ENCODE assay signal across 9 cellular contexts in the genomic region with DNA sequence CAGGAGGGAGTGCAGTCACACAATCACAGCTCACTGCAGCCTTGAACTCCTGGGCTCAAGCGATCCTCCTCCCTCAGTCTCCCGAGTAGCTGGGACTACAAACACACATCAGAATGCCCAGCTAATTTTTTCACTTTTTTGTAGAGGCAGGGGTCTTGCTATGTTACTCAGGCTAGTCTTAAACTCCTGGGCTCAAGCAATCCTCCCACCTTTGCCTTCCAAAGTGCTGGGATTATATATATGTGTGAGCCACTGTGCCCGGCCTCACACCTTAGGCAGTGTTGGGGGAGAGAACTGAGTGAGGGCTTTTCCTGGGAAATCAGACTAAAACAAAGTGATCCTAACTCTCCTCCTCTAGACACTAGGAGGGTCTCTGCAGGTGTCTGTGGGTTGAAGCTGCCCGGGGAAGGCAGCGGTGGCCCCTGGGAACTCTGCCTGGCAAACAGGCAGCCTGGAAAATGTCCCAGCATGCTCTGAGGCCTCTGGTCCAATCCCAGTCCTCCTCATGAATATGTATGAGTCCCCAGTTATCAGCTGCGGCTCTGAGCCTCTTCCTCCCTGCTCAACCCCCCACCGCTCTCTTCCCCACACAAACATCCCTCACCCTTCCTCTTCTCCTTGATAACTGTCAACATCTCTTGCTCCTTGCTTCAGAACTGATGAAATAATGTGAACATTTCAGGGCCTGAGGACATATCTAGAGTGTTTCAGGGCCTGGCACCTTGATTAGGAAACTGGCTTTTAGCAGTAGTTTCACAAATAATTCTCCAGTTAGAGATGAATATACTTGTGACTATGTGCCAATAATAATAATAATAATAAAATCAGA. TPM values are rescaled to one million over a fixed set of nuclear protein-coding genes. Genes with fewer than 3 reads are reported as not detected.
DNase-seq lines count a peak whose midpoint lies in the region; ATAC-seq and TF ChIP-seq lines count a peak whose summit lies in the region.
"Had no signal": no experiment of that assay in that cellular context is flagged by ENCODE, and none has a peak within 500 bp of the region (broad histone marks: within the 10 kb centered on the region; RNA-seq: fewer than 3 reads in every experiment).

No MANE protein-coding gene starts in this region.

- no TSS peak for BruUV-seq in IMR-90 (replicated peaks; lab: Mats Ljungman, UMichigan)

- H3K4me1 ChIP-seq in DOHH2 (ENCODE audit: control insufficient read depth, low read length) (peaks cover 19% of the 10 kb centered on the region), IMR-90 (ENCODE audit: control insufficient read depth, insufficient read depth, low read length) (peaks cover 15% of the 10 kb centered on the region), duodenal mucosa (ENCODE audit: control insufficient read depth in 1 of 2, insufficient read depth in 2 of 2, low read length in 2 of 2) (peaks cover 3 to 9% of the 10 kb centered on the region in 2 donors), thyroid gland (peaks cover 0 to 6% of the 10 kb centered on the region in 2 donors)

- CTCF ChIA-PET in IMR-90 (lab: Yijun Ruan, JAX), result no interaction called here

- peak overlapping the region; percentile 75; the same call in 1 of the 2 replicates for H3K4ac ChIP-seq in IMR-90 (ENCODE audit: low read depth, low read length)

- peak overlapping the region; percentile 86 for H4K5ac ChIP-seq in IMR-90 (ENCODE audit: low read depth, low read length)

- peak overlapping the region; percentile 59 for H4K91ac ChIP-seq in IMR-90 (ENCODE audit: insufficient read depth, low read depth, low read length)

- H2AK9ac ChIP-seq in IMR-90 (replicated peaks; ENCODE audit: low read depth, low read length, poor library complexity), result no peak overlapping the region

- peak overlapping the region; percentile 84 for H2BK120ac ChIP-seq in IMR-90 (ENCODE audit: low read depth, low read length)

- H3K9ac ChIP-seq in IMR-90 (ENCODE audit: low read depth, low read length), result no peak overlapping the region
- peak overlapping the region; percentile 40 to 45 for H3K9ac ChIP-seq in duodenal mucosa (ENCODE audit: low read depth in 1 of 2, low read length in 2 of 2)

- H2AK5ac ChIP-seq in IMR-90 (ENCODE audit: low read depth, low read length), result peak overlapping the region; percentile 66

- H3K18ac ChIP-seq in IMR-90 (ENCODE audit: low read depth, low read length), result peak overlapping the region; percentile 84

- no peaks in the 10 kb centered on the region for H3K36me3 Mint-ChIP-seq in stimulated activated memory B cell treated with anti-CD40 and anti-IgM and Interleukin-4, amounts not matched to agents 10 μg/mL and 1 μg/mL and 100 μg/mL, for 72 hours

- in situ Hi-C loops in IMR-90 (cut with MboI; ENCODE audit: low sequenced_read_pairs), result no loop called here

- peak; percentile 92 for ATAC-seq in IMR-90 (ENCODE audit: low read depth)
- ATAC-seq in GM19463 (IDR thresholded peaks at IDR 0.05; ENCODE audit: unreplicated experiment), result no peak
- ATAC-seq in stimulated activated memory B cell treated with anti-CD40 and anti-IgM and Interleukin-4, amounts not matched to agents 10 μg/mL and 1 μg/mL and 100 μg/mL, for 72 hours, result no peak

- peak overlapping the region; percentile 81; the same call in 1 of the 2 replicates for H2BK20ac ChIP-seq in IMR-90 (ENCODE audit: low read depth, low read length)

- H3K79me1 ChIP-seq in IMR-90 (ENCODE audit: low read depth in 1 of 2, low read length in 2 of 2), result peaks cover 0 to 4% of the 10 kb centered on the region in 2 experiments; a peak in 1 of 4 replicates

- H3K27me3 Mint-ChIP-seq in stimulated activated memory B cell treated with anti-CD40 and anti-IgM and Interleukin-4, amounts not matched to agents 10 μg/mL and 1 μg/mL and 100 μg/mL, for 72 hours, result no peaks in the 10 kb centered on the region

- H3K4me3 Mint-ChIP-seq in stimulated activated memory B cell treated with anti-CD40 and anti-IgM and Interleukin-4, amounts not matched to agents 10 μg/mL and 1 μg/mL and 100 μg/mL, for 72 hours, result no peak overlapping the region

- no peak for TF ChIP-seq RAD21 in IMR-90 (IDR thresholded peaks at IDR 0.05; ENCODE audit: low read length)

- 0 out of 2 replicates have a peak overlapping the region, but pooled peaks have one; percentile 32 for H3K56ac ChIP-seq in IMR-90 (ENCODE audit: extremely low read depth, insufficient read depth, low read length)

- no peak overlapping the region for H3K27ac ChIP-seq in DOHH2 (ENCODE audit: low read depth, low read length)
- peak overlapping the region; percentile 84; the same call in 1 of the 2 replicates for H3K27ac ChIP-seq in IMR-90 (ENCODE audit: insufficient read depth, low read length)
- H3K27ac ChIP-seq in duodenal mucosa (ENCODE audit: low read depth, low read length), result no peak overlapping the region
- peak overlapping the region in 1 of 3 donors; percentile 35 for H3K27ac ChIP-seq in thyroid gland
- H3K27ac ChIP-seq: SJSA1 had no signal

- H3K4me1 Mint-ChIP-seq in stimulated activated memory B cell treated with anti-CD40 and anti-IgM and Interleukin-4, amounts not matched to agents 10 μg/mL and 1 μg/mL and 100 μg/mL, for 72 hours, result peaks cover 14% of the 10 kb centered on the region

- peak overlapping the region; percentile 80 for H2BK5ac ChIP-seq in IMR-90 (ENCODE audit: low read depth, low read length, poor library complexity, severe bottlenecking)

- H4K20me1 ChIP-seq in DOHH2 (ENCODE audit: control insufficient read depth, insufficient read depth, low read depth, low read length) (no peaks in the 10 kb centered on the region), IMR-90 (ENCODE audit: insufficient read depth, low read length) (no peaks in the 10 kb centered on the region)

- 0 out of 2 replicates have a peak overlapping the region, but pooled peaks have one; percentile 30 for H3K23ac ChIP-seq in IMR-90 (ENCODE audit: low read depth, low read length)

- H3F3A ChIP-seq in DOHH2 (ENCODE audit: control insufficient read depth, insufficient read depth), result peaks cover 2% of the 10 kb centered on the region; the same call in 1 of the 2 replicates

- H4K8ac ChIP-seq in IMR-90 (ENCODE audit: low read depth in 2 of 2, low read length in 2 of 2), result peak overlapping the region; percentile 61 to 94

- TF ChIP-seq CTCF in DOHH2 (IDR thresholded peaks at IDR 0.05; ENCODE audit: low read depth, low read length, poor library complexity, severe bottlenecking), result no peak
- no peak for TF ChIP-seq CTCF in IMR-90 (conservative IDR thresholded peaks at IDR 0.05; ENCODE audit: low read depth, low read length)
- TF ChIP-seq CTCF in thyroid gland (IDR thresholded peaks at IDR 0.05), result no peak

- peak overlapping the region; percentile 82 for H3K14ac ChIP-seq in IMR-90 (replicated peaks; ENCODE audit: low read depth, low read length)

- peaks cover 2% of the 10 kb centered on the region; the same call in 1 of the 2 replicates for H3K27me3 ChIP-seq in DOHH2 (ENCODE audit: control insufficient read depth, low read length)
- no peaks in the 10 kb centered on the region for H3K27me3 ChIP-seq in IMR-90 (ENCODE audit: control insufficient read depth, insufficient read depth, low read length)
- no peaks in the 10 kb centered on the region for H3K27me3 ChIP-seq in duodenal mucosa (ENCODE audit: control insufficient read depth in 1 of 2, insufficient read depth in 2 of 2, low read length in 2 of 2)
- no peaks in the 10 kb centered on the region for H3K27me3 ChIP-seq in thyroid gland
- H3K27me3 ChIP-seq: SJSA1 had no signal

- peak; percentile 61 for DNase-seq in IMR-90
- peak; percentile 82 for DNase-seq in SIG-M5 (lab: John Stamatoyannopoulos, UW)
- peak; percentile 75 to 83 for DNase-seq in lung microvascular endothelial cell (ENCODE audit: low read depth in 2 of 2)
- DNase-seq in thyroid gland, result peak; percentile 13 to 20

- H3K27ac Mint-ChIP-seq in stimulated activated memory B cell treated with anti-CD40 and anti-IgM and Interleukin-4, amounts not matched to agents 10 μg/mL and 1 μg/mL and 100 μg/mL, for 72 hours, result no peak overlapping the region

- no peaks in the 10 kb centered on the region for H3K9me3 Mint-ChIP-seq in stimulated activated memory B cell treated with anti-CD40 and anti-IgM and Interleukin-4, amounts not matched to agents 10 μg/mL and 1 μg/mL and 100 μg/mL, for 72 hours

- H3K9me1 ChIP-seq in IMR-90 (ENCODE audit: insufficient read depth, low read length), result peaks cover 7% of the 10 kb centered on the region

- 100% methylated on average over 1 of the region's 7 CpGs; no CpG with 5 or more reads in 1 of the 2 experiments for WGBS in IMR-90 (ENCODE audit: extremely low coverage in 2 of 2, insufficient read length in 1 of 2), 2 experiments
- WGBS in thyroid gland, 2 donors, result 46 to 53% methylated on average over 7 of the region's 7 CpGs

- H3K36me3 ChIP-seq in DOHH2 (ENCODE audit: control insufficient read depth, low read length) (no peaks in the 10 kb centered on the region), IMR-90 (ENCODE audit: control insufficient read depth, insufficient read depth, low read length) (no peaks in the 10 kb centered on the region), duodenal mucosa (ENCODE audit: control insufficient read depth in 1 of 2, insufficient read depth in 2 of 2, low read length in 2 of 2) (no peaks in the 10 kb centered on the region), thyroid gland (no peaks in the 10 kb centered on the region)
- H3K36me3 ChIP-seq: SJSA1 had no signal

- peak overlapping the region; percentile 55 for H3K4me3 ChIP-seq in DOHH2 (ENCODE audit: low read length)
- H3K4me3 ChIP-seq in IMR-90 (ENCODE audit: insufficient read depth, low read depth, low read length), result no peak overlapping the region
- H3K4me3 ChIP-seq in duodenal mucosa (ENCODE audit: low read depth in 1 of 2, low read length in 2 of 2), result peak overlapping the region; percentile 30 to 50
- no peak overlapping the region for H3K4me3 ChIP-seq in thyroid gland (replicated peaks in 1 of 3)
- H3K4me3 ChIP-seq: SJSA1 had no signal

- H3K9me3 ChIP-seq in DOHH2 (ENCODE audit: control insufficient read depth, insufficient read depth, low read length) (no peaks in the 10 kb centered on the region), IMR-90 (ENCODE audit: control insufficient read depth, insufficient read depth, low read length) (no peaks in the 10 kb centered on the region), duodenal mucosa (ENCODE audit: control insufficient read depth in 1 of 2, low read length in 2 of 2) (no peaks in the 10 kb centered on the region), thyroid gland (no peaks in the 10 kb centered on the region)
- H3K9me3 ChIP-seq: SJSA1 had no signal

- H3K9me2 ChIP-seq in DOHH2 (replicated peaks; ENCODE audit: control insufficient read depth, low read length), result no peaks in the 10 kb centered on the region

- H2BK15ac ChIP-seq in IMR-90 (ENCODE audit: low read depth, low read length), result peak overlapping the region; percentile 83; the same call in 2 of the 3 replicates

- dilution Hi-C loops in IMR-90 (cut with HindIII; ENCODE audit: low sequenced_read_pairs, unreplicated experiment), result no loop called here

- POLR2A ChIA-PET in IMR-90 (lab: Charles Lee; ENCODE audit: unreplicated experiment), result interaction anchor here (1.2 kb wide), 1 partner anchor 9 kb away, joined by 3 read pairs; no protein-coding TSS in a partner anchor

- H3K79me2 ChIP-seq in DOHH2 (ENCODE audit: control insufficient read depth, low read length), result no peaks in the 10 kb centered on the region

- H2AFZ ChIP-seq in IMR-90 (replicated peaks; ENCODE audit: low read length, poor library complexity), result peak overlapping the region; percentile 86

- intact Hi-C loops in IMR-90 (cut with micrococcal nuclease), result no loop called here
- intact Hi-C loops in thyroid gland (cut with DNase I), result no loop called here

- TF ChIP-seq POLR2A in IMR-90 (IDR thresholded peaks at IDR 0.05; ENCODE audit: low read depth, low read length), result no peak
- no peak for TF ChIP-seq POLR2A in thyroid gland (IDR thresholded peaks at IDR 0.05)

- H3K4me2 ChIP-seq in DOHH2 (ENCODE audit: low read length) (peak overlapping the region; percentile 71), IMR-90 (ENCODE audit: low read depth, low read length) (peak overlapping the region; percentile 49; the same call in 1 of the 2 replicates)

RNA-seq across cellular contexts. Expression of gene NAA25, which starts 7.9 kb away (rescaled TPM):
- total RNA-seq in IMR-90 (2012; rRNA removed) (25.5 and 28.3 TPM in 2 replicates), lung microvascular endothelial cell (10.5 and 12.5 TPM in 2 replicates), thyroid gland (10 to 100 TPM; 22.4 to 37.1 (median 24.7) TPM)
- 7.3 and 10.3 TPM in 2 replicates for polyA plus RNA-seq in IMR-90 (2012; rRNA removed)
- polyA plus RNA-seq in IMR-90 (2012; cell fraction: cytosol; rRNA removed), result 0.95 and 1.2 TPM in 2 replicates
- 3.6 and 17.7 TPM in 2 replicates for polyA plus RNA-seq in IMR-90 (2012; cell fraction: nucleus; rRNA removed; ENCODE audit: low replicate concordance)

RNA-seq across cellular contexts. Expression of gene TRAFD1, which starts 8.9 kb away (rescaled TPM):
- total RNA-seq in IMR-90 (2012; rRNA removed) (69.7 and 70.4 TPM in 2 replicates), lung microvascular endothelial cell (22.7 and 26.4 TPM in 2 replicates), thyroid gland (10 to 100 TPM; 24.6 to 34.4 (median 27.9) TPM)
- 34.7 and 41.3 TPM in 2 replicates for polyA plus RNA-seq in IMR-90 (2012; rRNA removed)
- polyA plus RNA-seq in IMR-90 (2012; cell fraction: cytosol; rRNA removed), result 20.0 and 24.0 TPM in 2 replicates
- 16.7 and 36.6 TPM in 2 replicates for polyA plus RNA-seq in IMR-90 (2012; cell fraction: nucleus; rRNA removed; ENCODE audit: low replicate concordance)

Comparison
In these comparisons a context has a peak if more than half of its experiments do, and no peak if none do; other contexts are left out.
1. H3K4me3 ChIP-seq: peak in DOHH2 (single experiment) and duodenal mucosa (2 of 2); none in IMR-90 (single experiment) and thyroid gland (0 of 3).
2. DNase-seq: peak in every context shown above with its lines; median percentile 82 in SIG-M5; 79 in lung microvascular endothelial cell; 61 in IMR-90; 16 in thyroid gland.